ENCODE assay signal across 7 cellular contexts in genomic region chr5:847212-847611, GRCh38. TPM values are rescaled to one million over a fixed set of nuclear protein-coding genes. Genes with fewer than 3 reads are reported as not detected.
A peak's percentile ranks its signal among the peaks of the same experiment; 100 is the strongest.
DNase-seq lines count a peak whose midpoint lies in the region; ATAC-seq and TF ChIP-seq lines count a peak whose summit lies in the region.
"Not testable (repeated sequence)": the region's sequence is repeated elsewhere in the genome, so short reads cannot be mapped to it uniquely, and the experiment has no call there.

No MANE protein-coding gene starts in this region.

- not testable (repeated sequence) for H3K9me3 ChIP-seq in tibial artery

- H3K4me3 Mint-ChIP-seq in WTC11; central memory CD8-positive, alpha-beta T cell; natural killer cell treated with Interleukin-12 subunit alpha and Interleukin-12 subunit beta and Interleukin-15 and Interleukin-18, amount 100 ng/mL, for 72 hours: not testable (repeated sequence)

- not testable (repeated sequence) for H3K27ac ChIP-seq in tibial artery

- H3K4me1 Mint-ChIP-seq in WTC11; central memory CD8-positive, alpha-beta T cell; natural killer cell treated with Interleukin-12 subunit alpha and Interleukin-12 subunit beta and Interleukin-15 and Interleukin-18, amount 100 ng/mL, for 72 hours (ENCODE audit: low read depth in 2 of 2): not testable (repeated sequence)

- POLR2A ChIA-PET in WTC11 (lab: Charles Lee): not testable (repeated sequence)

- CTCF ChIA-PET in WTC11 (lab: Charles Lee): not testable (repeated sequence)

- DNase-seq in WTC11 (ENCODE audit: low spot score): peak; percentile 3
- not testable (repeated sequence) for DNase-seq in central memory CD8-positive, alpha-beta T cell (ENCODE audit: low spot score in 2 of 2)
- DNase-seq in Right ventricle myocardium superior: peak; percentile 26
- DNase-seq in left colon: peak; percentile 2 to 23
- peak; percentile 28 for DNase-seq in natural killer cell treated with Interleukin-12 subunit alpha and Interleukin-12 subunit beta and Interleukin-15 and Interleukin-18, amount 100 ng/mL, for 72 hours (ENCODE audit: low spot score)
- peak; percentile 44 for DNase-seq in sciatic nerve (ENCODE audit: low spot score)
- peak; percentile 7 to 27 for DNase-seq in tibial artery

- H3K27me3 ChIP-seq in tibial artery: peaks cover 0 to 18% of the 10 kb centered on the region in 2 donors

- H3K4me1 ChIP-seq in tibial artery: not testable (repeated sequence)

- intact Hi-C loops in Right ventricle myocardium superior (cut with DNase I); left colon (cut with DNase I, micrococcal nuclease); sciatic nerve (cut with DNase I); tibial artery (cut with DNase I; ENCODE audit: low total_unique reads): not testable (repeated sequence)

- H3K36me3 ChIP-seq in tibial artery: not testable (repeated sequence)

- TF ChIP-seq CTCF in WTC11 (IDR thresholded peaks at IDR 0.05); tibial artery (IDR thresholded peaks at IDR 0.05): not testable (repeated sequence)

- ATAC-seq in WTC11; central memory CD8-positive, alpha-beta T cell (replicated peaks; ENCODE audit: extremely low read depth, poor library complexity, severe bottlenecking); Right ventricle myocardium superior (ENCODE audit: poor library complexity); left colon; natural killer cell treated with Interleukin-12 subunit alpha and Interleukin-12 subunit beta and Interleukin-15 and Interleukin-18, amount 100 ng/mL, for 72 hours; sciatic nerve: not testable (repeated sequence)

- not testable (repeated sequence) for H3K4me3 ChIP-seq in tibial artery

- not testable (repeated sequence) for H3K36me3 Mint-ChIP-seq in WTC11; central memory CD8-positive, alpha-beta T cell (ENCODE audit: insufficient read depth); natural killer cell treated with Interleukin-12 subunit alpha and Interleukin-12 subunit beta and Interleukin-15 and Interleukin-18, amount 100 ng/mL, for 72 hours

- H3K27ac Mint-ChIP-seq in WTC11; natural killer cell treated with Interleukin-12 subunit alpha and Interleukin-12 subunit beta and Interleukin-15 and Interleukin-18, amount 100 ng/mL, for 72 hours: not testable (repeated sequence)
- H3K27ac Mint-ChIP-seq in central memory CD8-positive, alpha-beta T cell (ENCODE audit: low read depth): peak overlapping the region; percentile 7

- not testable (repeated sequence) for H3K27me3 Mint-ChIP-seq in WTC11 (ENCODE audit: low read depth); central memory CD8-positive, alpha-beta T cell; natural killer cell treated with Interleukin-12 subunit alpha and Interleukin-12 subunit beta and Interleukin-15 and Interleukin-18, amount 100 ng/mL, for 72 hours

- H3K9me3 Mint-ChIP-seq in WTC11; central memory CD8-positive, alpha-beta T cell; natural killer cell treated with Interleukin-12 subunit alpha and Interleukin-12 subunit beta and Interleukin-15 and Interleukin-18, amount 100 ng/mL, for 72 hours: not testable (repeated sequence)

RNA-seq across cellular contexts. Expression of gene ZDHHC11, which starts 3.6 kb away (rescaled TPM):
- total RNA-seq in WTC11 (2021): 21.4 to 37.5 TPM (median 37.3 TPM) in 3 replicates
- 55.6 TPM for total RNA-seq in Right ventricle myocardium superior
- 10 to 100 TPM in 1 of 2 donors, 1 to 10 TPM in 1; 2.7 to 27.8 TPM for total RNA-seq in left colon
- 10 to 100 TPM in 1 of 2 donors, 1 to 10 TPM in 1; 8.1 to 24.5 TPM for total RNA-seq in natural killer cell treated with Interleukin-12 subunit alpha and Interleukin-12 subunit beta and Interleukin-15 and Interleukin-18, amount 100 ng/mL, for 72 hours
- 4.9 TPM for total RNA-seq in sciatic nerve

RNA-seq across cellular contexts. Expression of gene BRD9, which starts 45.4 kb away (rescaled TPM):
- 50.5 to 55.6 TPM (median 50.9 TPM) in 3 replicates for total RNA-seq in WTC11 (2021)
- 28.0 TPM for total RNA-seq in Right ventricle myocardium superior
- total RNA-seq in left colon: 10 to 100 TPM; 27.6 to 42.9 TPM
- 100 to 1,000 TPM in 1 of 2 donors, 10 to 100 TPM in 1; 52.7 to 136 TPM for total RNA-seq in natural killer cell treated with Interleukin-12 subunit alpha and Interleukin-12 subunit beta and Interleukin-15 and Interleukin-18, amount 100 ng/mL, for 72 hours
- 38.5 TPM for total RNA-seq in sciatic nerve

RNA-seq across cellular contexts. Expression of gene TRIP13, which starts 45.5 kb away (rescaled TPM):
- total RNA-seq in WTC11 (2021): 31.4 to 35.0 TPM (median 33.7 TPM) in 3 replicates
- 0.48 TPM for total RNA-seq in Right ventricle myocardium superior
- 1 to 10 TPM; 2.1 to 4.3 TPM for total RNA-seq in left colon
- total RNA-seq in natural killer cell treated with Interleukin-12 subunit alpha and Interleukin-12 subunit beta and Interleukin-15 and Interleukin-18, amount 100 ng/mL, for 72 hours: 10 to 100 TPM; 17.6 to 30.9 TPM
- 0.89 TPM for total RNA-seq in sciatic nerve
